Comparison of ENCODE assay signal across 1 cellular context in the genomic region with DNA sequence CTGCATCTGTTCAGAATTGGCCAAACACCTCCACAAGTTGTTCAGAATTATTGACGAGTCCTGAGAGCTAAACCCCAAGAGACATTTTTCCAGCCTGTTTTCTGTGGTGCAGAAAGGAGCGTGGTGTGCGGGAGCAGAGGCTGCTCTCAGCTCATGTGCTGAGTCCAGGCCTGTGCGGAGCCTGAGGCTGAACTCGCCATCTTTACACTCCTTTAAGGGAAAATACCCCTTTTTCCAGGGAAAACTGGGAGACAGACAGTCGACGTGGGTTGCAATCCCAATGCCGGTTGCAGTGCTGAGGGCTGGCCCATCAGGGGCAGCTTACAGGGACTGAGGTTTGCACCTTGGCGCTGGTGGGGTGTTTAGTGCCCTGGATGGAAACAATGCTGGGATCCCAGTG.
TF ChIP-seq lines count a peak whose summit lies in the region.

No MANE protein-coding gene starts in this region.

TF ChIP-seq in WTC11, 78 proteins besides CTCF, POLR2A, EP300 and RAD21 (continued from another document):
- TF ChIP-seq, protein P1, sequence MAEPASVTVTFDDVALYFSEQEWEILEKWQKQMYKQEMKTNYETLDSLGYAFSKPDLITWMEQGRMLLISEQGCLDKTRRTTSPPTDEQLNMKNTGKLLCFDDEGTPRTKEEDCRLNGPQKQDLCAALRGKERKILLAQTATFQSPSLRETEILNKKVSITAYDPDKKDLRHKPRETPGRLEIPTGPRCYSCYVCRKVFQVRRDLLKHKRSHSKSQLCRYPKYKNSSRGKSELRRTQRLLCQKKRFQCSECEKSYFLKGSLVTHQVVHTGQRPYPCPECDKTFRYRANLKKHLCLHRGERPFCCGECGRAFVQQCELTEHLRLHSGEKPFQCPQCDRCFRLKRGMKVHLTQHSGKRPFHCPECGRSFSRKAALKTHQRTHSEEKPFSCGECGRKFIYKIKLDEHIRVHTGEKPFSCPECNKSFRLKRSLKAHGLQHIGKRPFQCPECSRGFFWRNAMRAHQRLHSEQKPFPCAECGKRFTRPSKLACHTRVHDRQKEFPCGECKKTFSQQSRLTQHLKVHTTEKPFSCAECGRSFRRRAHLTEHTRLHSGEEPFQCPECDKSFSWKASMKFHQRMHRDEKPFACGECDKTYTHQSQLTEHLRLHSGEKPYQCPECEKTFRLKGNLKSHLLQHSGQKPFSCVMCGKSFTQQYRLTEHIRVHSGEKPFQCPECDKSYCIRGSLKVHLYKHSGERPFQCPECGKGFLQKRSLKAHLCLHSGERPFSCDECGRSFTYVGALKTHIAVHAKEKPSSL (CRISPR knock-in tag; conservative IDR thresholded peaks at IDR 0.05): no peak
- TF ChIP-seq IRF2 (CRISPR knock-in tag; IDR thresholded peaks at IDR 0.05; ENCODE audit: borderline replicate concordance, low read depth): no peak
- TF ChIP-seq, protein P2, sequence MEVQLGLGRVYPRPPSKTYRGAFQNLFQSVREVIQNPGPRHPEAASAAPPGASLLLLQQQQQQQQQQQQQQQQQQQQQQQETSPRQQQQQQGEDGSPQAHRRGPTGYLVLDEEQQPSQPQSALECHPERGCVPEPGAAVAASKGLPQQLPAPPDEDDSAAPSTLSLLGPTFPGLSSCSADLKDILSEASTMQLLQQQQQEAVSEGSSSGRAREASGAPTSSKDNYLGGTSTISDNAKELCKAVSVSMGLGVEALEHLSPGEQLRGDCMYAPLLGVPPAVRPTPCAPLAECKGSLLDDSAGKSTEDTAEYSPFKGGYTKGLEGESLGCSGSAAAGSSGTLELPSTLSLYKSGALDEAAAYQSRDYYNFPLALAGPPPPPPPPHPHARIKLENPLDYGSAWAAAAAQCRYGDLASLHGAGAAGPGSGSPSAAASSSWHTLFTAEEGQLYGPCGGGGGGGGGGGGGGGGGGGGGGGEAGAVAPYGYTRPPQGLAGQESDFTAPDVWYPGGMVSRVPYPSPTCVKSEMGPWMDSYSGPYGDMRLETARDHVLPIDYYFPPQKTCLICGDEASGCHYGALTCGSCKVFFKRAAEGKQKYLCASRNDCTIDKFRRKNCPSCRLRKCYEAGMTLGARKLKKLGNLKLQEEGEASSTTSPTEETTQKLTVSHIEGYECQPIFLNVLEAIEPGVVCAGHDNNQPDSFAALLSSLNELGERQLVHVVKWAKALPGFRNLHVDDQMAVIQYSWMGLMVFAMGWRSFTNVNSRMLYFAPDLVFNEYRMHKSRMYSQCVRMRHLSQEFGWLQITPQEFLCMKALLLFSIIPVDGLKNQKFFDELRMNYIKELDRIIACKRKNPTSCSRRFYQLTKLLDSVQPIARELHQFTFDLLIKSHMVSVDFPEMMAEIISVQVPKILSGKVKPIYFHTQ (CRISPR knock-in tag; IDR thresholded peaks at IDR 0.05): no peak
- no peak for TF ChIP-seq MYBL2 (CRISPR knock-in tag; IDR thresholded peaks at IDR 0.05)
- TF ChIP-seq, protein P3, sequence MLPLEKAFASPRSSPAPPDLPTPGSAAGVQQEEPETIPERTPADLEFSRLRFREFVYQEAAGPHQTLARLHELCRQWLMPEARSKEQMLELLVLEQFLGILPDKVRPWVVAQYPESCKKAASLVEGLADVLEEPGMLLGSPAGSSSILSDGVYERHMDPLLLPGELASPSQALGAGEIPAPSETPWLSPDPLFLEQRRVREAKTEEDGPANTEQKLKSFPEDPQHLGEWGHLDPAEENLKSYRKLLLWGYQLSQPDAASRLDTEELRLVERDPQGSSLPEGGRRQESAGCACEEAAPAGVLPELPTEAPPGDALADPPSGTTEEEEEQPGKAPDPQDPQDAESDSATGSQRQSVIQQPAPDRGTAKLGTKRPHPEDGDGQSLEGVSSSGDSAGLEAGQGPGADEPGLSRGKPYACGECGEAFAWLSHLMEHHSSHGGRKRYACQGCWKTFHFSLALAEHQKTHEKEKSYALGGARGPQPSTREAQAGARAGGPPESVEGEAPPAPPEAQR (CRISPR knock-in tag; IDR thresholded peaks at IDR 0.05): no peak
- no peak for TF ChIP-seq ZNF416 (CRISPR knock-in tag; IDR thresholded peaks at IDR 0.05)
- TF ChIP-seq TEAD1 (CRISPR knock-in tag; IDR thresholded peaks at IDR 0.05): no peak
- TF ChIP-seq FOXJ3 (CRISPR knock-in tag; IDR thresholded peaks at IDR 0.05; ENCODE audit: borderline replicate concordance): no peak
- no peak for TF ChIP-seq FOXK1 (CRISPR knock-in tag; IDR thresholded peaks at IDR 0.05)
